10 cellular contexts compared by ENCODE assay signal in the genomic region with DNA sequence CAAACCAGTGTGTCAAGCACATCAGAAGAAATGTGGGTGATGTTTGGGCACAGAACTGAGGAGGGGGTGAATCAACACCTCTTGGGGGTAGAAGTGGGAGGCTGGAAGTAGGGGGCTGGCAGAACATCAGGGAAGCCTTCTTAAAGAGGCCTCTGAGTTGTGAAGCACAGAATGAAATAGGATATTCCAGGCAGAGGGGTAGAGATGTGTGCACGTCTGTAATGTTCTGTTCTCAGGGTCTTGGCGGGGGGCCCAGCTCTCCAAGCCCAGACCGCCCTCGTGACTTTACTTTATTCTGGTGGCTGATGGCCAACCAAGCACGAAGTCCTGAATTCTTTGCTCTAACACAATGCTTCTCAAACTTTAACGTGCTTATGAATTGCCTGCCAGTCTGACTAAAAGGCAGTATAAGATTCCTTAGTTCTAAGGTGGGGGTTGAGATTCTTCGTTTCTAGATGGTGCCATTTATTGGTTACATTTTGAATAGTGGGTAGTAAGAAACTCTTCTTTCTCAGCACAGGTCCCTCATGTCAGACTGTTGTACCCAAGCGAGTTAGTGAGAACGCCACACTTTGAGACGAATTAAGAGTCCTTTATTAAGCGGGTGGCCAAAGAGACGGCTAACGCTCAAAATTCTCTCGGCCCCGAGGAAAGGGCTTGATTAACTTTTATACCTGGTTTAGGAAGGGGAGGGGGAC. TPM values are rescaled to one million over a fixed set of nuclear protein-coding genes. Genes with fewer than 3 reads are reported as not detected.
DNase-seq lines count a peak whose midpoint lies in the region; ATAC-seq and TF ChIP-seq lines count a peak whose summit lies in the region.
"Had no signal": no experiment of that assay in that cellular context is flagged by ENCODE, and none has a peak within 500 bp of the region (broad histone marks: within the 10 kb centered on the region; RNA-seq: fewer than 3 reads in every experiment).

No MANE protein-coding gene starts in this region.

- in situ Hi-C loops in astrocyte of the cerebellum (cut with HindIII; ENCODE audit: low sequenced_read_pairs) = no loop called here

- TF ChIP-seq CTCF in BE2C (IDR thresholded peaks at IDR 0.05; ENCODE audit: low read depth, low read length) (no peak), astrocyte of the cerebellum (IDR thresholded peaks at IDR 0.05; ENCODE audit: low read depth, low read length, missing control alignments) (no peak), osteocyte (IDR thresholded peaks at IDR 0.05) (no peak), GM20000 (IDR thresholded peaks at IDR 0.05; ENCODE audit: extremely low read depth, missing control alignments) (no peak)

- peak; percentile 73 to 88 for ATAC-seq in left cardiac atrium
- ATAC-seq in activated T-cell treated with anti-CD3 and anti-CD28 coated beads, Interleukin-2, amount 50 U/mL, for 72 hours (replicated peaks in 1 of 2) = no peak
- ATAC-seq in GM21447 (IDR thresholded peaks at IDR 0.05; ENCODE audit: unreplicated experiment) = no peak
- ATAC-seq: natural killer cell had no signal

- H3K27me3 ChIP-seq in BE2C = no peaks in the 10 kb centered on the region

- no peaks in the 10 kb centered on the region for H3K9me3 ChIP-seq in BE2C

- DNase-seq in BE2C = peak; percentile 28
- DNase-seq in astrocyte of the cerebellum (ENCODE audit: low read depth) = peak; percentile 49
- DNase-seq in left cardiac atrium = peak; percentile 66
- no peak for DNase-seq in osteocyte (ENCODE audit: extremely low spot score, unreplicated experiment)
- DNase-seq in activated T-cell treated with anti-CD3 and anti-CD28 coated beads, Interleukin-2, amount 50 U/mL, for 72 hours = no peak
- DNase-seq in activated naive CD4-positive, alpha-beta T cell treated with Interleukin-2 at 50 U/mL for 16 hours = no peak
- DNase-seq in GM20000 (ENCODE audit: low spot score) = no peak
- DNase-seq: natural killer cell had no signal

- H3K4me1 ChIP-seq in BE2C = peaks cover 31% of the 10 kb centered on the region

- H3K36me3 ChIP-seq in BE2C = no peaks in the 10 kb centered on the region; the same call in 1 of the 2 replicates

- intact Hi-C loops in left cardiac atrium (cut with DNase I) = no loop called here

- H3K4me3 ChIP-seq in BE2C (ENCODE audit: low read depth, low read length) = no peak overlapping the region
- H3K4me3 ChIP-seq in astrocyte of the cerebellum (ENCODE audit: low read depth, low read length) = no peak overlapping the region

- peaks cover 41% of the 10 kb centered on the region for H3K4me1 Mint-ChIP-seq in osteocyte (ENCODE audit: unreplicated experiment)
- H3K4me1 Mint-ChIP-seq in activated T-cell treated with anti-CD3 and anti-CD28 coated beads, Interleukin-2, amount 50 U/mL, for 72 hours (ENCODE audit: low read depth) = peaks cover 27% of the 10 kb centered on the region
- H3K4me1 Mint-ChIP-seq: natural killer cell had no signal

- H3K4me3 Mint-ChIP-seq in osteocyte (ENCODE audit: unreplicated experiment) = peak overlapping the region; percentile 18
- no peak overlapping the region for H3K4me3 Mint-ChIP-seq in activated T-cell treated with anti-CD3 and anti-CD28 coated beads, Interleukin-2, amount 50 U/mL, for 72 hours
- H3K4me3 Mint-ChIP-seq: natural killer cell had no signal

- H3K27ac Mint-ChIP-seq in osteocyte (ENCODE audit: unreplicated experiment) = peak overlapping the region; percentile 63
- no peak overlapping the region for H3K27ac Mint-ChIP-seq in activated T-cell treated with anti-CD3 and anti-CD28 coated beads, Interleukin-2, amount 50 U/mL, for 72 hours
- H3K27ac Mint-ChIP-seq: natural killer cell had no signal

- H3K9me3 Mint-ChIP-seq in osteocyte (ENCODE audit: unreplicated experiment) = no peaks in the 10 kb centered on the region
- no peaks in the 10 kb centered on the region for H3K9me3 Mint-ChIP-seq in activated T-cell treated with anti-CD3 and anti-CD28 coated beads, Interleukin-2, amount 50 U/mL, for 72 hours
- H3K9me3 Mint-ChIP-seq: natural killer cell had no signal

- H3K36me3 Mint-ChIP-seq in osteocyte (ENCODE audit: unreplicated experiment) = no peaks in the 10 kb centered on the region
- H3K36me3 Mint-ChIP-seq in activated T-cell treated with anti-CD3 and anti-CD28 coated beads, Interleukin-2, amount 50 U/mL, for 72 hours (ENCODE audit: insufficient read depth in 2 of 2) = no peaks in the 10 kb centered on the region
- H3K36me3 Mint-ChIP-seq: natural killer cell had no signal

- H3K27me3 Mint-ChIP-seq in osteocyte (ENCODE audit: unreplicated experiment) = no peaks in the 10 kb centered on the region
- no peaks in the 10 kb centered on the region for H3K27me3 Mint-ChIP-seq in activated T-cell treated with anti-CD3 and anti-CD28 coated beads, Interleukin-2, amount 50 U/mL, for 72 hours (ENCODE audit: low read depth)

RNA-seq across cellular contexts. Expression of a gene that starts 8.2 kb away (rescaled TPM):
- 55.6 TPM for polyA plus RNA-seq in BE2C (2012; ENCODE audit: insufficient read depth, insufficient read length, low read depth)
- total RNA-seq in left cardiac atrium = 100 to 1,000 TPM; 112 to 120 TPM
- total RNA-seq in osteocyte = 56.8 and 59.2 TPM in 2 replicates
- total RNA-seq in activated T-cell treated with anti-CD3 and anti-CD28 coated beads, Interleukin-2, amount 50 U/mL, for 72 hours = 10 to 100 TPM; 11.0 to 15.5 TPM

RNA-seq across cellular contexts. Expression of a gene that starts 37.6 kb away (rescaled TPM):
- 29.9 TPM for polyA plus RNA-seq in BE2C (2012; ENCODE audit: insufficient read depth, insufficient read length, low read depth)
- total RNA-seq in left cardiac atrium (10 to 100 TPM; 44.3 to 51.0 TPM), osteocyte (50.7 and 51.4 TPM in 2 replicates)
- 10 to 100 TPM; 44.2 to 47.8 TPM for total RNA-seq in activated T-cell treated with anti-CD3 and anti-CD28 coated beads, Interleukin-2, amount 50 U/mL, for 72 hours

RNA-seq across cellular contexts. Expression of a gene that starts 60.0 kb away (rescaled TPM):
- polyA plus RNA-seq in BE2C (2012; ENCODE audit: insufficient read depth, insufficient read length, low read depth) = 2.1 TPM
- not detected for total RNA-seq in left cardiac atrium
- not detected in 2 replicates for total RNA-seq in osteocyte
- not detected for total RNA-seq in activated T-cell treated with anti-CD3 and anti-CD28 coated beads, Interleukin-2, amount 50 U/mL, for 72 hours
- total RNA-seq: natural killer cell had no signal

RNA-seq across cellular contexts. Expression of a gene that starts 60.0 kb away (rescaled TPM):
- not detected for polyA plus RNA-seq in BE2C (2012; ENCODE audit: insufficient read depth, insufficient read length, low read depth)
- total RNA-seq in left cardiac atrium = not detected
- total RNA-seq in osteocyte = not detected in 2 replicates
- total RNA-seq in activated T-cell treated with anti-CD3 and anti-CD28 coated beads, Interleukin-2, amount 50 U/mL, for 72 hours = not detected
- total RNA-seq: natural killer cell had no signal
- polyA plus RNA-seq: esophagus had no signal

Comparison
In these comparisons a context has a peak if more than half of its experiments do, and no peak if none do; other contexts are left out.
1. DNase-seq: peak in BE2C (single experiment), astrocyte of the cerebellum (single experiment) and left cardiac atrium (single experiment); none in osteocyte (single experiment), activated T-cell treated with anti-CD3 and anti-CD28 coated beads, Interleukin-2, amount 50 U/mL, for 72 hours (0 of 2), activated naive CD4-positive, alpha-beta T cell treated with Interleukin-2 at 50 U/mL for 16 hours (single experiment) and GM20000 (single experiment).
2. ATAC-seq: peak in left cardiac atrium (2 of 2); none in activated T-cell treated with anti-CD3 and anti-CD28 coated beads, Interleukin-2, amount 50 U/mL, for 72 hours (0 of 2) and GM21447 (single experiment).